Comparison of ENCODE assay signal across 18 cellular contexts in genomic region chr3:50418845-50419244, GRCh38. TPM values are rescaled to one million over a fixed set of nuclear protein-coding genes. Genes with fewer than 3 reads are reported as not detected.
A peak's percentile ranks its signal among the peaks of the same experiment; 100 is the strongest.
DNase-seq lines count a peak whose midpoint lies in the region; ATAC-seq, FAIRE-seq and TF ChIP-seq lines count a peak whose summit lies in the region.
"Had no signal": no experiment of that assay in that cellular context is flagged by ENCODE, and none has a peak within 500 bp of the region (broad histone marks: within the 10 kb centered on the region; RNA-seq: fewer than 3 reads in every experiment).

No MANE protein-coding gene starts in this region.

- TF ChIP-seq CTCF in endothelial cell (IDR thresholded peaks at IDR 0.05; ENCODE audit: unreplicated experiment) (no peak), endodermal cell (conservative IDR thresholded peaks at IDR 0.05) (no peak)

- H3K4me3 ChIP-seq in endodermal cell (ENCODE audit: low read length): no peak overlapping the region
- H3K4me3 ChIP-seq: testis had no signal

- H3K9me3 Mint-ChIP-seq in endothelial cell (ENCODE audit: unreplicated experiment) (no peaks in the 10 kb centered on the region), endodermal cell (no peaks in the 10 kb centered on the region)
- H3K9me3 Mint-ChIP-seq: activated naive CD8-positive, alpha-beta T cell treated with anti-CD3 and anti-CD28 coated beads for 36 hours; activated T-cell treated with anti-CD3 and anti-CD28 coated beads, Interleukin-2, amount 50 U/mL, for 4 hours; IgD-negative memory B cell; T-helper 2 cell treated with Interferon-gamma antibody and Interleukin-4, amounts not matched to agents 5 μg/mL and 100 μg/mL, for 36 hours had no signal

- H3K9ac ChIP-seq in endodermal cell (ENCODE audit: extremely low read depth, low read length, poor library complexity, severe bottlenecking): no peak overlapping the region

- H3K27me3 Mint-ChIP-seq in endothelial cell (ENCODE audit: unreplicated experiment): peaks cover 14% of the 10 kb centered on the region
- H3K27me3 Mint-ChIP-seq in endodermal cell (ENCODE audit: insufficient read depth): no peaks in the 10 kb centered on the region
- H3K27me3 Mint-ChIP-seq: activated naive CD8-positive, alpha-beta T cell treated with anti-CD3 and anti-CD28 coated beads for 36 hours had no signal

- H3K4me1 Mint-ChIP-seq in endothelial cell (ENCODE audit: unreplicated experiment) (peaks cover 7% of the 10 kb centered on the region), endodermal cell (peaks cover 12% of the 10 kb centered on the region)
- H3K4me1 Mint-ChIP-seq: IgD-negative memory B cell had no signal

- peak overlapping the region; percentile 56 for H3K4me3 Mint-ChIP-seq in endothelial cell (ENCODE audit: unreplicated experiment)
- H3K4me3 Mint-ChIP-seq in endodermal cell: no peak overlapping the region
- H3K4me3 Mint-ChIP-seq: activated naive CD8-positive, alpha-beta T cell treated with anti-CD3 and anti-CD28 coated beads for 36 hours; activated T-cell treated with anti-CD3 and anti-CD28 coated beads, Interleukin-2, amount 50 U/mL, for 4 hours; IgD-negative memory B cell; T-helper 2 cell treated with Interferon-gamma antibody and Interleukin-4, amounts not matched to agents 5 μg/mL and 100 μg/mL, for 36 hours had no signal

- H3K4me1 ChIP-seq in endodermal cell (ENCODE audit: control insufficient read depth, insufficient read depth, low read length): no peaks in the 10 kb centered on the region
- H3K4me1 ChIP-seq: testis had no signal

- H3K27me3 ChIP-seq in endodermal cell (ENCODE audit: control insufficient read depth, insufficient read depth, low read length, poor library complexity, severe bottlenecking): no peaks in the 10 kb centered on the region
- H3K27me3 ChIP-seq: testis had no signal

- no peak for ATAC-seq in left ventricle myocardium superior
- ATAC-seq in GM21737 (IDR thresholded peaks at IDR 0.05; ENCODE audit: unreplicated experiment): no peak
- ATAC-seq: activated T-cell treated with anti-CD3 and anti-CD28 coated beads, Interleukin-2, amount 50 U/mL, for 4 hours had no signal

- peak; percentile 30 for DNase-seq in H54 (ENCODE audit: insufficient read length, low spot score)
- peak; percentile 24 for DNase-seq in NCI-H82 treated with DMSO at 0.1 percent for 48 hours (lab: John Stamatoyannopoulos, UW; ENCODE audit: unreplicated experiment)
- DNase-seq in endothelial cell (ENCODE audit: low spot score): no peak
- DNase-seq in nucleus accumbens (lab: John Stamatoyannopoulos, UW): peak in 32 of 56 donors; percentile 8 to 73 (median 42)
- DNase-seq in left ventricle myocardium superior: no peak
- DNase-seq in activated CD4-positive, alpha-beta T cell treated with anti-CD3 and anti-CD28 coated beads, Interleukin-2, amount 50 U/mL, for 4 hours: no peak
- no peak for DNase-seq in endodermal cell
- DNase-seq: activated naive CD8-positive, alpha-beta T cell treated with anti-CD3 and anti-CD28 coated beads for 36 hours; activated T-cell treated with anti-CD3 and anti-CD28 coated beads, Interleukin-2, amount 50 U/mL, for 4 hours; Calu3; NCI-H2171 treated with DMSO at 0.1 percent for 48 hours; posterior cingulate gyrus; small intestine; testis had no signal

- no peak for TF ChIP-seq POLR2A in H54 (IDR thresholded peaks at IDR 0.05; ENCODE audit: low read depth, low read length)

- H3K27ac ChIP-seq in endodermal cell (ENCODE audit: low read depth, low read length): no peak overlapping the region
- H3K27ac ChIP-seq: testis had no signal

- H3K36me3 Mint-ChIP-seq in endothelial cell (ENCODE audit: low read depth, unreplicated experiment) (no peaks in the 10 kb centered on the region), endodermal cell (ENCODE audit: low read depth) (peaks cover 3% of the 10 kb centered on the region)
- H3K36me3 Mint-ChIP-seq: activated naive CD8-positive, alpha-beta T cell treated with anti-CD3 and anti-CD28 coated beads for 36 hours; IgD-negative memory B cell had no signal

- H3K27ac Mint-ChIP-seq in endothelial cell (ENCODE audit: unreplicated experiment) (no peak overlapping the region), endodermal cell (no peak overlapping the region)
- H3K27ac Mint-ChIP-seq: activated naive CD8-positive, alpha-beta T cell treated with anti-CD3 and anti-CD28 coated beads for 36 hours; IgD-negative memory B cell; T-helper 2 cell treated with Interferon-gamma antibody and Interleukin-4, amounts not matched to agents 5 μg/mL and 100 μg/mL, for 36 hours had no signal

- no peaks in the 10 kb centered on the region for H3K9me3 ChIP-seq in endodermal cell (ENCODE audit: control insufficient read depth, low read length)
- H3K9me3 ChIP-seq: testis had no signal

- WGBS in endodermal cell (ENCODE audit: insufficient coverage in 1 of 2, insufficient read length in 1 of 2), 2 experiments: 96 to 100% methylated on average over 3 to 4 of the region's 4 CpGs

- H3K36me3 ChIP-seq in endodermal cell (ENCODE audit: control insufficient read depth, insufficient read depth, low read length): no peaks in the 10 kb centered on the region

- no peak for FAIRE-seq in H54 (lab: Jason Lieb, UNC)
- FAIRE-seq: bronchial epithelial cell, small intestine had no signal

- intact Hi-C loops in left ventricle myocardium superior (cut with micrococcal nuclease): no loop called here

RNA-seq across cellular contexts. Expression of gene TMEM115, which starts 59.5 kb away (rescaled TPM):
- 44.9 TPM for total RNA-seq in endothelial cell (ENCODE audit: unreplicated experiment)
- total RNA-seq in left ventricle myocardium superior: 27.4 TPM
- total RNA-seq in endodermal cell: 10 to 100 TPM; 30.1 to 32.2 TPM
- polyA plus RNA-seq in endodermal cell (2013, experiment 1 of 2): 27.7 TPM
- 24.2 TPM for polyA plus RNA-seq in endodermal cell (2013, experiment 2 of 2)

Comparison
In these comparisons a context has a peak if more than half of its experiments do, and no peak if none do; other contexts are left out.
1. DNase-seq: peak in H54 (single experiment), NCI-H82 treated with DMSO at 0.1 percent for 48 hours (single experiment) and nucleus accumbens (32 of 56); none in endothelial cell (single experiment), left ventricle myocardium superior (single experiment), activated CD4-positive, alpha-beta T cell treated with anti-CD3 and anti-CD28 coated beads, Interleukin-2, amount 50 U/mL, for 4 hours (0 of 2) and endodermal cell (single experiment).